ENCODE assay signal across 18 cellular contexts in the genomic region with DNA sequence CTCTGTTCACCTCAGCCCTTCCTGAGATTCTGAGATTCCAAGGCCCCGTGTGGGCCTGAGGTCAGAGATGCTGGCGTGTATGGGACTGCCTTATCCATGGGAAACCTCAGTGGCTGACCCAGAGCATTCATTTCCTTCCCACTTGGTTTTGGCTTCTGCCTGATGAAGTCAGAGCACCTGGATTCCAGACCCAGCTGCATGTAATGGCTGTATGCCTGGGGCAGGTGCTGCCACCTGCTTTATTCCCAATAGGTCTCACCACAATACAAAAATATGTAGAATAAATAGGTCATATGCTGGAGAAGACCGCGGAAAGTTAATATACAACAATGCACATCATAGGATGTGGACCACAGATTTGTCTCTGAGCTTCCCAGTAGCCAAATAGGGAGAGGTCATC. TPM values are rescaled to one million over a fixed set of nuclear protein-coding genes. Genes with fewer than 3 reads are reported as not detected.
DNase-seq lines count a peak whose midpoint lies in the region; ATAC-seq and TF ChIP-seq lines count a peak whose summit lies in the region.
"Had no signal": no experiment of that assay in that cellular context is flagged by ENCODE, and none has a peak within 500 bp of the region (broad histone marks: within the 10 kb centered on the region; RNA-seq: fewer than 3 reads in every experiment).

No MANE protein-coding gene starts in this region.

- in situ Hi-C loops in brain microvascular endothelial cell (cut with HindIII; ENCODE audit: low pct_ligation_motif_present, low sequenced_read_pairs): no loop called here

- peaks cover 40% of the 10 kb centered on the region for H3K4me1 Mint-ChIP-seq in activated naive CD8-positive, alpha-beta T cell treated with anti-CD3 and anti-CD28 coated beads for 36 hours
- H3K4me1 Mint-ChIP-seq in neural crest cell: peaks cover 19% of the 10 kb centered on the region

- no peak overlapping the region for H3K4me3 ChIP-seq in brain microvascular endothelial cell (ENCODE audit: low read depth, low read length)
- H3K4me3 ChIP-seq: neural progenitor cell, tibial nerve had no signal

- H3K27ac ChIP-seq in brain microvascular endothelial cell: no peak overlapping the region
- H3K27ac ChIP-seq: KMS-11, neural progenitor cell, tibial nerve had no signal

- no peaks in the 10 kb centered on the region for H3K27me3 Mint-ChIP-seq in activated naive CD8-positive, alpha-beta T cell treated with anti-CD3 and anti-CD28 coated beads for 36 hours
- peaks cover 3% of the 10 kb centered on the region for H3K27me3 Mint-ChIP-seq in neural crest cell (ENCODE audit: low read depth)
- H3K27me3 Mint-ChIP-seq: activated CD4-positive, alpha-beta T cell treated with anti-CD3 and anti-CD28 coated beads for 36 hours had no signal

- H3K27ac Mint-ChIP-seq in activated naive CD8-positive, alpha-beta T cell treated with anti-CD3 and anti-CD28 coated beads for 36 hours: no peak overlapping the region
- no peak overlapping the region for H3K27ac Mint-ChIP-seq in neural crest cell (ENCODE audit: unreplicated experiment)
- H3K27ac Mint-ChIP-seq: activated CD4-positive, alpha-beta T cell treated with anti-CD3 and anti-CD28 coated beads for 36 hours; memory B cell; neural progenitor cell had no signal

- H3K27me3 ChIP-seq in brain microvascular endothelial cell (replicated peaks): peaks cover 5% of the 10 kb centered on the region
- H3K27me3 ChIP-seq: tibial nerve had no signal

- ATAC-seq in GM18868 (IDR thresholded peaks at IDR 0.05; ENCODE audit: unreplicated experiment) (no peak), HG02973 (IDR thresholded peaks at IDR 0.05; ENCODE audit: unreplicated experiment) (no peak)
- ATAC-seq: activated CD4-positive, alpha-beta T cell treated with anti-CD3 and anti-CD28 coated beads for 36 hours had no signal

- no peak for TF ChIP-seq CTCF in neural crest cell (conservative IDR thresholded peaks at IDR 0.05)
- no peak for TF ChIP-seq CTCF in brain microvascular endothelial cell (IDR thresholded peaks at IDR 0.05; ENCODE audit: low read depth, low read length, missing control alignments)

- H3K9me3 Mint-ChIP-seq in activated naive CD8-positive, alpha-beta T cell treated with anti-CD3 and anti-CD28 coated beads for 36 hours: no peaks in the 10 kb centered on the region
- H3K9me3 Mint-ChIP-seq in neural crest cell: no peaks in the 10 kb centered on the region
- H3K9me3 Mint-ChIP-seq: memory B cell, neural progenitor cell had no signal

- DNase-seq in NCI-H510A treated with DMSO at 0.1 percent for 48 hours (lab: John Stamatoyannopoulos, UW) (peak; percentile 10), NCI-H510A (lab: John Stamatoyannopoulos, UW) (no peak), NCI-H146 treated with DMSO at 0.1 percent for 48 hours (lab: John Stamatoyannopoulos, UW; ENCODE audit: unreplicated experiment) (peak; percentile 29), neural crest cell (ENCODE audit: low read depth, low spot score) (no peak), brain microvascular endothelial cell (no peak)
- DNase-seq in activated naive CD8-positive, alpha-beta T cell treated with anti-CD3 and anti-CD28 coated beads for 36 hours: no peak
- DNase-seq: activated CD4-positive, alpha-beta T cell treated with anti-CD3 and anti-CD28 coated beads for 36 hours; effector CD8-positive, alpha-beta T cell; kidney; NCI-H1105 treated with DMSO at 0.1 percent for 48 hours; stimulated activated CD4-positive, alpha-beta T cell treated with anti-CD3 and anti-CD28 coated beads, Interleukin-12 subunit alpha, Interleukin-12 subunit beta, amount 100 ng/mL, for 4 hours had no signal

- no peaks in the 10 kb centered on the region for H3K36me3 ChIP-seq in brain microvascular endothelial cell (replicated peaks)
- H3K36me3 ChIP-seq: neural progenitor cell had no signal

- H3K36me3 Mint-ChIP-seq in activated naive CD8-positive, alpha-beta T cell treated with anti-CD3 and anti-CD28 coated beads for 36 hours: no peaks in the 10 kb centered on the region
- peaks cover 7% of the 10 kb centered on the region for H3K36me3 Mint-ChIP-seq in neural crest cell (ENCODE audit: low read depth)
- H3K36me3 Mint-ChIP-seq: memory B cell had no signal

- peak overlapping the region; percentile 75 for H3K4me3 Mint-ChIP-seq in activated naive CD8-positive, alpha-beta T cell treated with anti-CD3 and anti-CD28 coated beads for 36 hours
- H3K4me3 Mint-ChIP-seq in neural crest cell: peak overlapping the region; percentile 62

RNA-seq across cellular contexts. Expression of a gene that starts 25.6 kb away (rescaled TPM):
- under 1 TPM; 0.29 to 0.40 TPM for total RNA-seq in activated naive CD8-positive, alpha-beta T cell treated with anti-CD3 and anti-CD28 coated beads for 36 hours
- total RNA-seq in neural crest cell: 38.0 and 39.7 TPM in 2 replicates
- total RNA-seq: OCI-LY7 had no signal

Comparison
In these comparisons a context has a peak if more than half of its experiments do, and no peak if none do; other contexts are left out.
1. DNase-seq: peak in NCI-H510A treated with DMSO at 0.1 percent for 48 hours (single experiment) and NCI-H146 treated with DMSO at 0.1 percent for 48 hours (single experiment); none in NCI-H510A (single experiment), activated naive CD8-positive, alpha-beta T cell treated with anti-CD3 and anti-CD28 coated beads for 36 hours (single experiment), neural crest cell (single experiment) and brain microvascular endothelial cell (single experiment).
2. RNA of a gene that starts 25.6 kb away (total RNA-seq): 38.0 to 39.7 TPM in neural crest cell; 0.29 to 0.40 TPM in activated naive CD8-positive, alpha-beta T cell treated with anti-CD3 and anti-CD28 coated beads for 36 hours; every median in the first group is over 10 times any median in the second.